Comparison of ENCODE assay signal across 1 cellular context in genomic region chr9:36332006-36332405, GRCh38.
TF ChIP-seq lines count a peak whose summit lies in the region.

No MANE protein-coding gene starts in this region.

TF ChIP-seq in HepG2, 621 proteins besides CTCF, POLR2A, EP300 and RAD21 (continued from another document):
- TF ChIP-seq PATZ1 (CRISPR knock-in tag; IDR thresholded peaks at IDR 0.05) (no peak), ZBTB49 (CRISPR knock-in tag; IDR thresholded peaks at IDR 0.05; ENCODE audit: borderline replicate concordance) (no peak), DPF2 (CRISPR knock-in tag; IDR thresholded peaks at IDR 0.05; ENCODE audit: borderline replicate concordance, low read depth) (no peak), MED8 (CRISPR knock-in tag; IDR thresholded peaks at IDR 0.05; ENCODE audit: insufficient replicate concordance) (no peak), NFATC3 (CRISPR knock-in tag; IDR thresholded peaks at IDR 0.05) (no peak), ZHX2 (IDR thresholded peaks at IDR 0.05; ENCODE audit: low read depth) (no peak), ZHX2 (CRISPR knock-in tag; IDR thresholded peaks at IDR 0.05; ENCODE audit: borderline replicate concordance) (no peak), CREBL2 (CRISPR knock-in tag; IDR thresholded peaks at IDR 0.05; ENCODE audit: borderline replicate concordance) (no peak)
